13 cellular contexts compared by ENCODE assay signal in the genomic region with DNA sequence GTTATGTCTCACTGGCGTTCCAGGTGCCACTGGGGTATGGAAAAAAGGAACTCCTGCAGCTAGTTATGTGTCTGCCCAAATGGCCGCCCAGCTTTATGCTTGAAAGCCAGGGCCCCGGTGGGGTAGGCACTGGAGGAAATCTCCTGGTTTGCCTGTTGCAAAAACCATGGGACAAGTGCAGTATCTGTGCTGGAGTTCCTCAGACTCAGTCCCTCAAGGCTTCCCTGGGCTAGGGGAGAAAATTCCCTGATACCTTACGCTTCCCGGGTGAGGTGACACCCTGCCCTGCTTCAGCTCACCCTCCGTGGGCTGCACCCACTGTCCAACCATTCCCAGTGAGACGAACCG.
"Had no signal": no experiment of that assay in that cellular context is flagged by ENCODE, and none has a peak within 500 bp of the region (broad histone marks: within the 10 kb centered on the region; RNA-seq: fewer than 3 reads in every experiment).

No MANE protein-coding gene starts in this region.

- H3K36me3 ChIP-seq: brain microvascular endothelial cell, spleen, tibial artery had no signal

- ATAC-seq: activated naive CD4-positive, alpha-beta T cell treated with anti-CD3 and anti-CD28 coated beads, Interleukin-2, amount 50 U/mL, for 72 hours; left lobe of liver; right cardiac atrium; stimulated activated memory B cell treated with anti-CD40 and anti-IgM and Interleukin-4, amounts not matched to agents 10 μg/mL and 1 μg/mL and 100 μg/mL, for 72 hours had no signal

- H3K4me3 Mint-ChIP-seq: stimulated activated memory B cell treated with anti-CD40 and anti-IgM and Interleukin-4, amounts not matched to agents 10 μg/mL and 1 μg/mL and 100 μg/mL, for 72 hours had no signal

- H3K27ac ChIP-seq: brain microvascular endothelial cell, spleen, tibial artery had no signal

- H3K27ac Mint-ChIP-seq: activated naive CD4-positive, alpha-beta T cell treated with anti-CD3 and anti-CD28 coated beads, Interleukin-2, amount 50 U/mL, for 72 hours; stimulated activated memory B cell treated with anti-CD40 and anti-IgM and Interleukin-4, amounts not matched to agents 10 μg/mL and 1 μg/mL and 100 μg/mL, for 72 hours had no signal

- H3K4me3 ChIP-seq: spleen, tibial artery had no signal

- DNase-seq: activated effector memory CD4-positive, alpha-beta T cell treated with anti-CD3 and anti-CD28 coated beads, Interleukin-2, amount 50 U/mL, for 16 hours; activated T-cell treated with anti-CD3 and anti-CD28 coated beads, Interleukin-2, amount 50 U/mL, for 1 hour; amygdala; dermis blood vessel endothelial cell; mammary epithelial cell; right cardiac atrium; spleen; stimulated activated CD4-positive, alpha-beta T cell treated with anti-CD3 and anti-CD28 coated beads, Interleukin-1b, Interleukin-23, amount 100 ng/mL, for 48 hours; tibial artery had no signal

- H3K4me1 ChIP-seq: spleen, tibial artery had no signal

- H3K27me3 ChIP-seq: brain microvascular endothelial cell had no signal

- H3K36me3 Mint-ChIP-seq: stimulated activated memory B cell treated with anti-CD40 and anti-IgM and Interleukin-4, amounts not matched to agents 10 μg/mL and 1 μg/mL and 100 μg/mL, for 72 hours had no signal

- H3K4me1 Mint-ChIP-seq: stimulated activated memory B cell treated with anti-CD40 and anti-IgM and Interleukin-4, amounts not matched to agents 10 μg/mL and 1 μg/mL and 100 μg/mL, for 72 hours had no signal
